Comparison of ENCODE assay signal across 8 cellular contexts in the genomic region with DNA sequence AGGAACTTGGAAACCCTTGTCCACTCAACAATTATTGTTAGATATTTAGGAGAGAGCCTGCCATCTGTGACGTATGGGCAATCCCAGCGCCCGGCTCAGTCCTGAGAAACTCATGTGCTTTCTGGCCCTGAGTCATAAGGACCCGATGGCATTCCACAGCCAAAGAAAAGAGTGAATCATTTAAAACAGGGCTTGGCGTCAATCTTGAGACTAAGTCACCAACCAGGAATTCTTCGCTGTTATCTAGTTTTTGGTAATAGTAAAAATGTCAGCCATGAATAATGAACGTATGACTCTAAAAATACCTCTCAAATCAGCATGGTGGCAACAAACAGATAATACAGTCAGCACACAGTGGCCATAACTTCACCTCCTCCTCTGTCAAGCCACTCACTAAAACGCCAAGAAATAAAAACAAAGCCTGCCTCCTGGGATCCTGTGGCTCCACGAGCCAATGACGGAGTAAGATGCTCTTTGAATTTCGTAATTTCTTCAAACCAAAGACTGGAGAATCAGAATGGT.
DNase-seq lines count a peak whose midpoint lies in the region; ATAC-seq, FAIRE-seq and TF ChIP-seq lines count a peak whose summit lies in the region.
"Had no signal": no experiment of that assay in that cellular context is flagged by ENCODE, and none has a peak within 500 bp of the region (broad histone marks: within the 10 kb centered on the region; RNA-seq: fewer than 3 reads in every experiment).

No MANE protein-coding gene starts in this region.

- POLR2A ChIA-PET in activated CD8-positive, alpha-beta T cell treated with anti-CD3 and anti-CD28 coated beads for 36 hours (lab: Charles Lee): no interaction called here

- no peaks in the 10 kb centered on the region for H3K36me3 ChIP-seq in bronchial epithelial cell (ENCODE audit: control insufficient read depth, insufficient read depth, low read length)

- no peak for ATAC-seq in GM19023 (IDR thresholded peaks at IDR 0.05; ENCODE audit: unreplicated experiment)
- no peak for ATAC-seq in activated CD8-positive, alpha-beta T cell treated with anti-CD3 and anti-CD28 coated beads for 36 hours

- intact Hi-C loops in activated CD8-positive, alpha-beta T cell treated with anti-CD3 and anti-CD28 coated beads for 36 hours (cut with micrococcal nuclease): no loop called here

- H3K4me3 Mint-ChIP-seq in activated CD8-positive, alpha-beta T cell treated with anti-CD3 and anti-CD28 coated beads for 36 hours: no peak overlapping the region
- H3K4me3 Mint-ChIP-seq: naive B cell had no signal

- H3K27me3 ChIP-seq in bronchial epithelial cell (ENCODE audit: control insufficient read depth, insufficient read depth, low read length): no peaks in the 10 kb centered on the region

- FAIRE-seq in bronchial epithelial cell (lab: Jason Lieb, UNC): no peak

- CTCF ChIA-PET in activated CD8-positive, alpha-beta T cell treated with anti-CD3 and anti-CD28 coated beads for 36 hours (lab: Charles Lee): no interaction called here

- no peak overlapping the region for H3K27ac Mint-ChIP-seq in activated CD8-positive, alpha-beta T cell treated with anti-CD3 and anti-CD28 coated beads for 36 hours

- peaks cover 11% of the 10 kb centered on the region for H3K9me3 Mint-ChIP-seq in activated CD8-positive, alpha-beta T cell treated with anti-CD3 and anti-CD28 coated beads for 36 hours

- H3K4me1 Mint-ChIP-seq in activated CD8-positive, alpha-beta T cell treated with anti-CD3 and anti-CD28 coated beads for 36 hours (ENCODE audit: low read depth): no peaks in the 10 kb centered on the region

- no peak for TF ChIP-seq CTCF in bronchial epithelial cell (IDR thresholded peaks at IDR 0.05; ENCODE audit: insufficient read depth, low read length, severe bottlenecking)
- TF ChIP-seq CTCF in activated CD8-positive, alpha-beta T cell treated with anti-CD3 and anti-CD28 coated beads for 36 hours (IDR thresholded peaks at IDR 0.05): no peak

- no peaks in the 10 kb centered on the region for H3K36me3 Mint-ChIP-seq in activated CD8-positive, alpha-beta T cell treated with anti-CD3 and anti-CD28 coated beads for 36 hours (ENCODE audit: low read depth)

- DNase-seq in HS-5 (ENCODE audit: low read depth): peak; percentile 97
- DNase-seq in bronchial epithelial cell (ENCODE audit: low read depth): peak; percentile 96
- DNase-seq in kidney tubule cell (ENCODE audit: low spot score): peak; percentile 97
- peak; percentile 74 for DNase-seq in ureter (ENCODE audit: low spot score)
- no peak for DNase-seq in NCI-H1092 treated with DMSO at 0.1 percent for 48 hours (lab: John Stamatoyannopoulos, UW)
- no peak for DNase-seq in activated CD8-positive, alpha-beta T cell treated with anti-CD3 and anti-CD28 coated beads for 36 hours
- DNase-seq: naive B cell had no signal

- no peaks in the 10 kb centered on the region for H3K27me3 Mint-ChIP-seq in activated CD8-positive, alpha-beta T cell treated with anti-CD3 and anti-CD28 coated beads for 36 hours
- H3K27me3 Mint-ChIP-seq: naive B cell had no signal

- H3K4me3 ChIP-seq in bronchial epithelial cell (ENCODE audit: low read depth, low read length): no peak overlapping the region

Comparison
In these comparisons a context has a peak if more than half of its experiments do, and no peak if none do; other contexts are left out.
1. DNase-seq: peak in HS-5 (single experiment), bronchial epithelial cell (single experiment), kidney tubule cell (single experiment) and ureter (single experiment); none in NCI-H1092 treated with DMSO at 0.1 percent for 48 hours (single experiment) and activated CD8-positive, alpha-beta T cell treated with anti-CD3 and anti-CD28 coated beads for 36 hours (single experiment).